26 cellular contexts compared by ENCODE assay signal in genomic region chr3:29899011-29899410, GRCh38.
"Had no signal": no experiment of that assay in that cellular context is flagged by ENCODE, and none has a peak within 500 bp of the region (broad histone marks: within the 10 kb centered on the region; RNA-seq: fewer than 3 reads in every experiment).

No MANE protein-coding gene starts in this region.

- H3K27ac ChIP-seq: ascending aorta, VCaP had no signal

- H3K27me3 ChIP-seq: ascending aorta had no signal

- H3K9me3 ChIP-seq: ascending aorta had no signal

- ATAC-seq: activated CD4-positive, alpha-beta T cell treated with anti-CD3 and anti-CD28 coated beads for 36 hours; activated CD8-positive, alpha-beta memory T cell treated with anti-CD3 and anti-CD28 coated beads, Interleukin-2, amount 10 ng/mL, durations not matched to agents 7 days and 5 days; activated CD8-positive, alpha-beta T cell treated with anti-CD3 and anti-CD28 coated beads, Interleukin-2, amount 10 ng/mL, durations not matched to agents 7 days and 5 days; activated naive CD8-positive, alpha-beta T cell treated with anti-CD3 and anti-CD28 coated beads, Interleukin-2, amount 50 U/mL, for 24 hours had no signal

- H3K4me3 ChIP-seq: ascending aorta had no signal

- DNase-seq: activated B cell treated with CpG ODN at 0.5 μM for 24 hours; activated CD4-positive, alpha-beta memory T cell treated with anti-CD3 and anti-CD28 coated beads, Interleukin-2, amount 10 ng/mL, durations not matched to agents 7 days and 5 days; activated CD4-positive, alpha-beta T cell treated with anti-CD3 and anti-CD28 coated beads for 1 hour; activated CD4-positive, alpha-beta T cell treated with anti-CD3 and anti-CD28 coated beads for 36 hours; activated CD4-positive, alpha-beta T cell treated with anti-CD3 and anti-CD28 coated beads for 48 hours; activated CD4-positive, alpha-beta T cell treated with anti-CD3 and anti-CD28 coated beads, Interleukin-2, amount 10 ng/mL, durations not matched to agents 7 days and 5 days; activated CD4-positive, alpha-beta T cell treated with anti-CD3 and anti-CD28 coated beads, Interleukin-2, amount 50 U/mL, for 48 hours; activated CD8-positive, alpha-beta memory T cell treated with anti-CD3 and anti-CD28 coated beads for 24 hours; activated CD8-positive, alpha-beta memory T cell treated with anti-CD3 and anti-CD28 coated beads, Interleukin-2, amount 10 ng/mL, durations not matched to agents 7 days and 5 days; activated CD8-positive, alpha-beta memory T cell treated with anti-CD3 and anti-CD28 coated beads, Interleukin-2, amount 50 U/mL, for 48 hours; activated CD8-positive, alpha-beta T cell treated with anti-CD3 and anti-CD28 coated beads, Interleukin-2, amount 10 ng/mL, durations not matched to agents 7 days and 5 days; activated effector memory CD4-positive, alpha-beta T cell treated with Interleukin-2 at 50 U/mL for 16 hours; activated gamma-delta T cell; activated naive CD4-positive, alpha-beta T cell treated with anti-CD3 and anti-CD28 coated beads, Interleukin-2, amount 10 ng/mL, durations not matched to agents 7 days and 5 days; activated naive CD4-positive, alpha-beta T cell treated with Interleukin-2 at 50 U/mL for 16 hours; activated naive CD8-positive, alpha-beta T cell treated with anti-CD3 and anti-CD28 coated beads, Interleukin-2, amount 10 ng/mL, durations not matched to agents 7 days and 5 days; activated naive CD8-positive, alpha-beta T cell treated with anti-CD3 and anti-CD28 coated beads, Interleukin-2, amount 50 U/mL, for 24 hours; activated T-cell treated with anti-CD3 and anti-CD28 coated beads, Interleukin-2, amount 50 U/mL, for 24 hours; activated T-cell treated with anti-CD3 and anti-CD28 coated beads, Interleukin-2, amount 50 U/mL, for 48 hours; amygdala; anterior cingulate cortex; central memory CD4-positive, alpha-beta T cell; T-helper 2 cell; T-helper 9 cell had no signal
